11 cellular contexts compared by ENCODE assay signal in genomic region chr10:103739039-103739764, GRCh38.
DNase-seq lines count a peak whose midpoint lies in the region; ATAC-seq and TF ChIP-seq lines count a peak whose summit lies in the region.
"Had no signal": no experiment of that assay in that cellular context is flagged by ENCODE, and none has a peak within 500 bp of the region (broad histone marks: within the 10 kb centered on the region; RNA-seq: fewer than 3 reads in every experiment).

No MANE protein-coding gene starts in this region.

- no peaks in the 10 kb centered on the region for H3K9me3 Mint-ChIP-seq in endodermal cell

- no peak overlapping the region for H3K9ac ChIP-seq in endodermal cell (ENCODE audit: extremely low read depth, low read length, poor library complexity, severe bottlenecking)

- no peak overlapping the region for H3K27ac ChIP-seq in endodermal cell (ENCODE audit: low read depth, low read length)
- H3K27ac ChIP-seq in mesodermal cell (ENCODE audit: low read depth, low read length, severe bottlenecking), result peak overlapping the region; percentile 91
- H3K27ac ChIP-seq: 22Rv1 had no signal

- TF ChIP-seq CTCF in endodermal cell (conservative IDR thresholded peaks at IDR 0.05), result no peak

- peaks cover 8% of the 10 kb centered on the region for H3K36me3 Mint-ChIP-seq in endodermal cell (ENCODE audit: low read depth)
- H3K36me3 Mint-ChIP-seq: naive B cell had no signal

- H3K27me3 ChIP-seq in endodermal cell (ENCODE audit: control insufficient read depth, insufficient read depth, low read length, poor library complexity, severe bottlenecking), result no peaks in the 10 kb centered on the region

- no peak overlapping the region for H3K4me3 ChIP-seq in endodermal cell (ENCODE audit: low read length)
- H3K4me3 ChIP-seq in mesodermal cell (ENCODE audit: extremely low read depth, insufficient read depth, low read length, poor library complexity, severe bottlenecking), result no peak overlapping the region

- DNase-seq in NCI-H2227 (lab: John Stamatoyannopoulos, UW; ENCODE audit: unreplicated experiment) (peak; percentile 57), NCI-H2227 treated with DMSO at 0.1 percent for 48 hours (lab: John Stamatoyannopoulos, UW) (no peak), endodermal cell (peak; percentile 73), ureter (ENCODE audit: low spot score) (peak; percentile 69)
- no peak for DNase-seq in NK-92 treated with Interleukin-12 subunit alpha and Interleukin-12 subunit beta, amount 100 ng/mL, for 24 hours (lab: John Stamatoyannopoulos, UW)
- DNase-seq: activated naive CD4-positive, alpha-beta T cell treated with anti-CD3 and anti-CD28 coated beads, Interleukin-2, amount 50 U/mL, for 16 hours; naive B cell had no signal

- ATAC-seq in HG02870 (IDR thresholded peaks at IDR 0.05; ENCODE audit: unreplicated experiment), result no peak
- no peak for ATAC-seq in HG03439 (IDR thresholded peaks at IDR 0.05; ENCODE audit: unreplicated experiment)

- H3K9me3 ChIP-seq in endodermal cell (ENCODE audit: control insufficient read depth, low read length) (no peaks in the 10 kb centered on the region), mesodermal cell (ENCODE audit: control insufficient read depth, low read length) (no peaks in the 10 kb centered on the region)

- H3K27ac Mint-ChIP-seq in endodermal cell, result peak overlapping the region; percentile 17

- H3K4me1 Mint-ChIP-seq in endodermal cell, result peaks cover 6% of the 10 kb centered on the region
- H3K4me1 Mint-ChIP-seq: naive B cell had no signal

- WGBS in endodermal cell (ENCODE audit: insufficient coverage in 1 of 2, insufficient read length in 1 of 2), 2 experiments, result 56% methylated on average over 7 to 12 of the region's 13 CpGs
- 29 to 52% methylated on average over 8 of the region's 13 CpGs for WGBS in mesodermal cell (ENCODE audit: insufficient coverage in 2 of 2), 2 experiments

- no peaks in the 10 kb centered on the region for H3K36me3 ChIP-seq in endodermal cell (ENCODE audit: control insufficient read depth, insufficient read depth, low read length)
- peaks cover 36% of the 10 kb centered on the region for H3K36me3 ChIP-seq in mesodermal cell (ENCODE audit: control insufficient read depth, insufficient read depth, low read length)

- H3K4me1 ChIP-seq in endodermal cell (ENCODE audit: control insufficient read depth, insufficient read depth, low read length) (no peaks in the 10 kb centered on the region), mesodermal cell (ENCODE audit: control insufficient read depth, insufficient read depth, low read length, poor library complexity, severe bottlenecking) (peaks cover 60% of the 10 kb centered on the region)

- H3K27me3 Mint-ChIP-seq in endodermal cell (ENCODE audit: insufficient read depth), result no peaks in the 10 kb centered on the region

- H3K4me3 Mint-ChIP-seq in endodermal cell, result no peak overlapping the region
- H3K4me3 Mint-ChIP-seq: naive B cell had no signal

Comparison
In these comparisons a context has a peak if more than half of its experiments do, and no peak if none do; other contexts are left out.
1. DNase-seq: peak in NCI-H2227 (single experiment), endodermal cell (single experiment) and ureter (single experiment); none in NCI-H2227 treated with DMSO at 0.1 percent for 48 hours (single experiment) and NK-92 treated with Interleukin-12 subunit alpha and Interleukin-12 subunit beta, amount 100 ng/mL, for 24 hours (single experiment).